1 cellular context compared by ENCODE assay signal in the genomic region with DNA sequence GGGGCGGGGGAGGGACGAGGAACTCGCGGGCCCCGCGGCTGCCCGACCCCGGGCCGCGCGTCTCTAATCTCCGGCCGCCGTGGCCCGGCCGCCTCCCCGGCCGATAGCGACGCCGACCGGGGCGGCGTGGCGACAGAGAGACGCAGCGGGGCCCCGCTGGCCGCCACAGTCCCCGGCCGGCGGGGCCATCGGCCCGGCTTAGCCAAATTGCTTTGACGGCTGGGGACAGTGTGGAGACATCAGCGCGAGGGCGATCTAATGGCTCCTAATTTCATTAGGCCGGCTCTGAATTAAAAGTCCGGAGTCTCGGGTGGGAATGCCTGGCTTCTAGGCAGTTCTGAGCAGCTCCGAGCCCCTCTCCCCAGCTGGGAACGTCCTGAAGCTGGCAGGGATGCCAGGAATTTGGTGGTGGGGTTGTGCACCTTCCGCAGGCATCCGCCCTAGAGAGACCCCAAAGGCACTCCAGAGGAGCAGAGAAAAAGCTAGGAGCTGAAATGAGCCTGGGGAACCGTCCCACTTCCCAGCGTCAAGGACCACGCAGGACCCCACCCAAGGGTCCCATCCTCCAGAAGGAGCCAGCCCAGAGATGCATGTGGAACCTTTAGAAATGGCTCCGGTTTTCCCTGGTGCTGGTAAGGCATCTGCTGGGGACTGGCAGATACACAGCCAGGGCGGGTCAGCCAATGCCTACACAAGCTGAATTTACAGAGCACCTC.
A peak's percentile ranks its signal among the peaks of the same experiment; 100 is the strongest.
TF ChIP-seq lines count a peak whose summit lies in the region.

No MANE protein-coding gene starts in this region.

TF ChIP-seq in H1, 55 proteins besides CTCF, POLR2A, EP300 and RAD21:
- TF ChIP-seq, protein P1, sequence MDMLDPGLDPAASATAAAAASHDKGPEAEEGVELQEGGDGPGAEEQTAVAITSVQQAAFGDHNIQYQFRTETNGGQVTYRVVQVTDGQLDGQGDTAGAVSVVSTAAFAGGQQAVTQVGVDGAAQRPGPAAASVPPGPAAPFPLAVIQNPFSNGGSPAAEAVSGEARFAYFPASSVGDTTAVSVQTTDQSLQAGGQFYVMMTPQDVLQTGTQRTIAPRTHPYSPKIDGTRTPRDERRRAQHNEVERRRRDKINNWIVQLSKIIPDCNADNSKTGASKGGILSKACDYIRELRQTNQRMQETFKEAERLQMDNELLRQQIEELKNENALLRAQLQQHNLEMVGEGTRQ (IDR thresholded peaks at IDR 0.05; ENCODE audit: low read length) = no peak
- peak; percentile 84 for TF ChIP-seq EZH2 (IDR thresholded peaks at IDR 0.05; ENCODE audit: low read depth, low read length, severe bottlenecking)
- TF ChIP-seq YY1 (IDR thresholded peaks at IDR 0.05; ENCODE audit: low read depth, low read length) = no peak
- TF ChIP-seq CBX8 (IDR thresholded peaks at IDR 0.05; ENCODE audit: borderline replicate concordance, low read depth, low read length) = peak; percentile 71; the same call in 1 of the 2 replicates
- TF ChIP-seq SUZ12 (IDR thresholded peaks at IDR 0.05; ENCODE audit: low read length) = peak; percentile 81
- TF ChIP-seq ASH2L (IDR thresholded peaks at IDR 0.05; ENCODE audit: low read length) = no peak
- TF ChIP-seq SP2 (IDR thresholded peaks at IDR 0.05; ENCODE audit: low read length) = no peak
